19 cellular contexts compared by ENCODE assay signal in the genomic region with DNA sequence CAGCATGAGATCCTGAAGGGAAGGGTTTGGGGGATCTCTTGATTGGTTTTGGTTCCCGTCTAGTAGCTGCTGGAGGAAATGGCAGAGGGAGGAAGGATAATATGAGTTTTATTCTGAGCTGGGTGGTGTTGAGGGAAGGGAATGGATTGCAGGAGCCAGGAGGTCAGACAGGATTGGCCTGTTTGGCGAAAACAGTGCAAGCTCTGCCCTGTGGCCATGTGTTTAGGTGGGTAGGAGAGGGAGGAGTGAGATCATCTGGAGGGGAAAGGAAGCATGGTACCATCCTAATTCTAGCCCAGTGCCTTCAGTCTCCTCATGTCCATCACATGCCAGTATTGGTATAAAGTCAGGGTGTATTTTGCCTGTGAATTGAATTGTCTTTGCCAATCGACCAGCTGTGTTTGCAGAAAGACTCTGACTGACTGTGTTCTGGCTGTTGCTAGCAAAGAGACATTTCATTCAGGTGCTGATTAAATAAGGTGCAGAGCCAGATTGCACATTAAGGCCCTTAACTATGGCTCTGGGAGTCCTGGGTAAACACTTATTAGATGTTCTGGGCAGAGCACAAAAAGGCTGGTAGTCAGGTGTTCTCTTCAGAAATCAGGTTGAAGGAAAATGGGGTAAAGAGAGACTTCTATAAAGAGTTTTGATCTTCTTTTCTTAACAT. TPM values are rescaled to one million over a fixed set of nuclear protein-coding genes. Genes with fewer than 3 reads are reported as not detected.
DNase-seq lines count a peak whose midpoint lies in the region; ATAC-seq, FAIRE-seq and TF ChIP-seq lines count a peak whose summit lies in the region.
"Had no signal": no experiment of that assay in that cellular context is flagged by ENCODE, and none has a peak within 500 bp of the region (broad histone marks: within the 10 kb centered on the region; RNA-seq: fewer than 3 reads in every experiment).

No MANE protein-coding gene starts in this region.

- H3K4me1 ChIP-seq in pancreas (peaks cover 3 to 6% (median 4%) of the 10 kb centered on the region in 3 donors), ascending aorta (no peaks in the 10 kb centered on the region)

- intact Hi-C loops in pancreas (cut with DNase I) = no loop called here
- intact Hi-C loops in ascending aorta (cut with DNase I) = no loop called here
- intact Hi-C loops in dorsolateral prefrontal cortex (cut with DNase I) = no loop called here

- ATAC-seq in pancreas (peak; percentile 58 to 88 (median 74)), GM18520 (IDR thresholded peaks at IDR 0.05; ENCODE audit: unreplicated experiment) (no peak), HG02840 (IDR thresholded peaks at IDR 0.05; ENCODE audit: low FRiP score, unreplicated experiment) (no peak)
- ATAC-seq: heart left ventricle, left cardiac atrium had no signal

- H3K27me3 ChIP-seq in pancreas (no peaks in the 10 kb centered on the region), ascending aorta (no peaks in the 10 kb centered on the region), dorsolateral prefrontal cortex (peaks cover 0 to 65% (median 10%) of the 10 kb centered on the region in 45 donors)

- no peaks in the 10 kb centered on the region for H3K36me3 ChIP-seq in pancreas
- no peaks in the 10 kb centered on the region for H3K36me3 ChIP-seq in ascending aorta
- H3K36me3 ChIP-seq: tibial nerve had no signal

- DNase-seq in ELF-1 (ENCODE audit: low read depth, low spot score) = peak; percentile 84
- DNase-seq in NCI-H2029 (lab: John Stamatoyannopoulos, UW) = peak; percentile 82
- peak; percentile 31 to 38 for DNase-seq in SHP77 (lab: John Stamatoyannopoulos, UW)
- peak in 3 of 6 donors; percentile 21 to 32 (median 23) for DNase-seq in pancreas
- no peak for DNase-seq in ascending aorta (ENCODE audit: low spot score in 2 of 2)
- no peak for DNase-seq in dorsolateral prefrontal cortex
- DNase-seq: activated naive CD4-positive, alpha-beta T cell treated with anti-CD3 and anti-CD28 coated beads, Interleukin-2, amount 10 ng/mL, durations not matched to agents 7 days and 5 days; caudate nucleus; EL; heart left ventricle; left cardiac atrium; stimulated activated CD4-positive, alpha-beta T cell treated with anti-CD3 and anti-CD28 coated beads, Interleukin-2, amount 100 ng/mL, for 24 hours; stimulated activated CD8-positive, alpha-beta memory T cell treated with anti-CD3 and anti-CD28 coated beads, Interleukin-4, amount 100 ng/mL, for 48 hours had no signal

- H3K9me3 ChIP-seq in pancreas = no peaks in the 10 kb centered on the region
- H3K9me3 ChIP-seq in ascending aorta = no peaks in the 10 kb centered on the region
- H3K9me3 ChIP-seq: heart left ventricle, tibial nerve had no signal

- FAIRE-seq in pancreas (lab: Jason Lieb, UNC) = no peak
- FAIRE-seq: endothelial cell of umbilical vein, GM12892, TTC549 had no signal

- no peak overlapping the region for H3K4me3 ChIP-seq in pancreas
- H3K4me3 ChIP-seq in ascending aorta = no peak overlapping the region
- H3K4me3 ChIP-seq in dorsolateral prefrontal cortex = no peak overlapping the region
- H3K4me3 ChIP-seq: heart left ventricle, tibial nerve had no signal

- TF ChIP-seq CTCF in pancreas (IDR thresholded peaks at IDR 0.05) (no peak), ascending aorta (IDR thresholded peaks at IDR 0.05) (no peak), dorsolateral prefrontal cortex (IDR thresholded peaks at IDR 0.05 in 54 of 56, conservative IDR thresholded peaks at IDR 0.05 in 2 of 56; ENCODE audit: low read depth in 1 of 56, partially characterized antibody in 56 of 56) (no peak)

- H3K27ac ChIP-seq in pancreas = no peak overlapping the region
- no peak overlapping the region for H3K27ac ChIP-seq in ascending aorta
- H3K27ac ChIP-seq in dorsolateral prefrontal cortex = no peak overlapping the region
- H3K27ac ChIP-seq: tibial nerve had no signal

- 36% methylated on average over 3 of the region's 3 CpGs for WGBS in pancreas, 2 donors

RNA-seq across cellular contexts. Expression of a gene that starts 10.0 kb away (rescaled TPM):
- 10 to 100 TPM in 5 of 6 donors, 1 to 10 TPM in 1; 8.1 to 21.3 (median 13.0) TPM for total RNA-seq in pancreas
- 10 to 100 TPM in 1 of 2 donors, 1 to 10 TPM in 1; 7.3 to 11.1 TPM for polyA plus RNA-seq in pancreas
- total RNA-seq in ascending aorta = 15.0 TPM
- total RNA-seq in dorsolateral prefrontal cortex = 10 to 100 TPM; 12.7 to 60.9 (median 23.9) TPM

Comparison
In these comparisons a context has a peak if more than half of its experiments do, and no peak if none do; other contexts are left out.
1. DNase-seq: peak in ELF-1 (single experiment), NCI-H2029 (single experiment) and SHP77 (2 of 2); none in ascending aorta (0 of 2) and dorsolateral prefrontal cortex (0 of 10).
2. ATAC-seq: peak in pancreas (4 of 4); none in GM18520 (single experiment) and HG02840 (single experiment).